In genomic region chr4:11069581-11069980, GRCh38 we compare ENCODE assay signal across 18 cellular contexts.
"Had no signal": no experiment of that assay in that cellular context is flagged by ENCODE, and none has a peak within 500 bp of the region (broad histone marks: within the 10 kb centered on the region; RNA-seq: fewer than 3 reads in every experiment).

No MANE protein-coding gene starts in this region.

- H3K36me3 ChIP-seq: colonic mucosa, right atrium auricular region, sigmoid colon had no signal

- H3K4me3 ChIP-seq: colonic mucosa, hepatocyte, right atrium auricular region, sigmoid colon, skin epidermis had no signal

- FAIRE-seq: endothelial cell of umbilical vein had no signal

- ATAC-seq: foreskin keratinocyte; left colon; naive thymus-derived CD4-positive, alpha-beta T cell had no signal

- DNase-seq: colonic mucosa; dermis blood vessel endothelial cell; erythroblast; foreskin keratinocyte; head of caudate nucleus; left colon; naive thymus-derived CD4-positive, alpha-beta T cell; nephron progenitor cell; posterior cingulate gyrus; sigmoid colon; stimulated activated CD4-positive, alpha-beta T cell treated with anti-CD3 and anti-CD28 coated beads, Interleukin-2, amount 100 ng/mL, for 24 hours; stimulated activated CD4-positive, alpha-beta T cell treated with anti-CD3 and anti-CD28 coated beads, Interleukin-4, amount 100 ng/mL, for 4 hours; stimulated activated naive CD4-positive, alpha-beta T cell treated with Interleukin-2 at 50 U/mL for 16 hours; trophoblast cell had no signal

- H3K27ac ChIP-seq: colonic mucosa, foreskin keratinocyte, hepatocyte, right atrium auricular region, sigmoid colon, skin epidermis had no signal

- H3K9me3 ChIP-seq: colonic mucosa, right atrium auricular region, sigmoid colon had no signal

- H2AFZ ChIP-seq: hepatocyte had no signal

- H3K27me3 ChIP-seq: colonic mucosa, foreskin keratinocyte, hepatocyte, right atrium auricular region, sigmoid colon had no signal

- H3K4me1 ChIP-seq: colonic mucosa, foreskin keratinocyte, sigmoid colon had no signal
